ENCODE assay signal across 18 cellular contexts in genomic region chr3:38343797-38344594, GRCh38. TPM values are rescaled to one million over a fixed set of nuclear protein-coding genes. Genes with fewer than 3 reads are reported as not detected.
DNase-seq lines count a peak whose midpoint lies in the region; ATAC-seq, FAIRE-seq and TF ChIP-seq lines count a peak whose summit lies in the region.
"Had no signal": no experiment of that assay in that cellular context is flagged by ENCODE, and none has a peak within 500 bp of the region (broad histone marks: within the 10 kb centered on the region; RNA-seq: fewer than 3 reads in every experiment).

No MANE protein-coding gene starts in this region.

- TF ChIP-seq EP300 in HepG2 (IDR thresholded peaks at IDR 0.05; ENCODE audit: low read depth in 2 of 2, low read length in 2 of 2) (no peak), HepG2 (CRISPR knock-in tag; IDR thresholded peaks at IDR 0.05; ENCODE audit: borderline replicate concordance) (no peak)

- intact Hi-C loops in HepG2 (cut with micrococcal nuclease; ENCODE audit: unreplicated experiment) = no loop called here
- intact Hi-C loops in right lobe of liver (cut with DNase I) = no loop called here

- CTCF ChIA-PET in HepG2 (lab: Yijun Ruan, JAX; ENCODE audit: low intra/inter-chr PET ratio, low total read pairs) = interaction anchor here (0.9 kb wide), 1 partner anchor 135 kb away, joined by 3 read pairs; no protein-coding TSS in a partner anchor

- H3K79me2 ChIP-seq in HepG2 (ENCODE audit: insufficient read depth, low read length) = peaks cover 21% of the 10 kb centered on the region

- POLR2A ChIA-PET in HepG2 (lab: Yijun Ruan, JAX) = interaction anchor here (1.3 kb wide), 1 partner anchor 207 kb away, joined by 4 read pairs; the partner anchor contains the start of gene ACAA1

- H3K36me3 Mint-ChIP-seq in stimulated activated effector memory CD8-positive, alpha-beta T cell treated with anti-CD3 and anti-CD28 coated beads, Interleukin-12 subunit alpha, Interleukin-12 subunit beta, amount 100 ng/mL, for 72 hours = no peaks in the 10 kb centered on the region

- H3K4me3 ChIP-seq in HepG2 (replicated peaks in 1 of 3; ENCODE audit: insufficient read depth in 1 of 3, low read depth in 2 of 3, low read length in 3 of 3) = no peak overlapping the region
- no peak overlapping the region for H3K4me3 ChIP-seq in right lobe of liver
- no peak overlapping the region for H3K4me3 ChIP-seq in choroid plexus epithelial cell (ENCODE audit: low read depth, low read length)
- H3K4me3 ChIP-seq: suprapubic skin had no signal

- H3K27ac Mint-ChIP-seq in stimulated activated effector memory CD8-positive, alpha-beta T cell treated with anti-CD3 and anti-CD28 coated beads, Interleukin-12 subunit alpha, Interleukin-12 subunit beta, amount 100 ng/mL, for 72 hours = no peak overlapping the region
- H3K27ac Mint-ChIP-seq: activated T-helper 17 cell treated with anti-CD3 and anti-CD28 coated beads, Interleukin-2, amount 50 U/mL, for 72 hours had no signal

- peaks cover 20% of the 10 kb centered on the region for H3K4me1 ChIP-seq in HepG2 (ENCODE audit: insufficient read depth, low read length)
- peaks cover 0 to 17% (median 0%) of the 10 kb centered on the region in 4 donors for H3K4me1 ChIP-seq in right lobe of liver

- H3K4me1 Mint-ChIP-seq in stimulated activated effector memory CD8-positive, alpha-beta T cell treated with anti-CD3 and anti-CD28 coated beads, Interleukin-12 subunit alpha, Interleukin-12 subunit beta, amount 100 ng/mL, for 72 hours = no peaks in the 10 kb centered on the region
- H3K4me1 Mint-ChIP-seq: activated T-helper 17 cell treated with anti-CD3 and anti-CD28 coated beads, Interleukin-2, amount 50 U/mL, for 72 hours had no signal

- TF ChIP-seq POLR2A in HepG2 (IDR thresholded peaks at IDR 0.05; ENCODE audit: insufficient read depth in 1 of 2, low read depth in 2 of 2, low read length in 2 of 2) = no peak
- TF ChIP-seq POLR2A in right lobe of liver (IDR thresholded peaks at IDR 0.05) = no peak

- no peaks in the 10 kb centered on the region for H3K9me3 Mint-ChIP-seq in stimulated activated effector memory CD8-positive, alpha-beta T cell treated with anti-CD3 and anti-CD28 coated beads, Interleukin-12 subunit alpha, Interleukin-12 subunit beta, amount 100 ng/mL, for 72 hours
- H3K9me3 Mint-ChIP-seq: activated T-helper 17 cell treated with anti-CD3 and anti-CD28 coated beads, Interleukin-2, amount 50 U/mL, for 72 hours had no signal

- H3K27me3 ChIP-seq in HepG2 (ENCODE audit: control insufficient read depth in 1 of 2, insufficient read depth in 2 of 2, low read length in 2 of 2) = no peaks in the 10 kb centered on the region
- no peaks in the 10 kb centered on the region for H3K27me3 ChIP-seq in right lobe of liver
- H3K27me3 ChIP-seq: suprapubic skin had no signal

- H3K4me3 Mint-ChIP-seq in stimulated activated effector memory CD8-positive, alpha-beta T cell treated with anti-CD3 and anti-CD28 coated beads, Interleukin-12 subunit alpha, Interleukin-12 subunit beta, amount 100 ng/mL, for 72 hours = no peak overlapping the region
- H3K4me3 Mint-ChIP-seq: activated T-helper 17 cell treated with anti-CD3 and anti-CD28 coated beads, Interleukin-2, amount 50 U/mL, for 72 hours had no signal

- in situ Hi-C loops in HepG2 (cut with HindIII; ENCODE audit: extremely low pct_ligation_motif_present, low pct_unique_long_range_greater_than_20kb) = no loop called here

- no peak overlapping the region for H3K9ac ChIP-seq in HepG2 (ENCODE audit: insufficient read depth, low read depth, low read length)

- FAIRE-seq in HepG2 (lab: Jason Lieb, UNC) = no peak

- no peaks in the 10 kb centered on the region for H4K20me1 ChIP-seq in HepG2 (ENCODE audit: insufficient read depth, low read length)

- BruUV-seq in HepG2 (replicated peaks; lab: Mats Ljungman, UMichigan) = no TSS peak

- ATAC-seq in HepG2 (no peak), right lobe of liver (no peak)
- no peak for ATAC-seq in stimulated activated effector memory CD8-positive, alpha-beta T cell treated with anti-CD3 and anti-CD28 coated beads, Interleukin-12 subunit alpha, Interleukin-12 subunit beta, amount 100 ng/mL, for 72 hours
- ATAC-seq: activated T-helper 17 cell treated with anti-CD3 and anti-CD28 coated beads, Interleukin-2, amount 50 U/mL, for 72 hours; esophagus mucosa had no signal

- TF ChIP-seq RAD21 in HepG2 (CRISPR knock-in tag; IDR thresholded peaks at IDR 0.05) = no peak

- DNase-seq in HepG2 (ENCODE audit: low spot score) (no peak), right lobe of liver (no peak), NCI-H226 (peak; percentile 51), choroid plexus epithelial cell (ENCODE audit: low read depth) (peak; percentile 50), NCI-H1417 treated with DMSO at 0.1 percent for 48 hours (lab: John Stamatoyannopoulos, UW) (no peak), NCI-H1105 (lab: John Stamatoyannopoulos, UW) (no peak), LoVo (ENCODE audit: low spot score) (no peak)
- no peak for DNase-seq in stimulated activated effector memory CD8-positive, alpha-beta T cell treated with anti-CD3 and anti-CD28 coated beads, Interleukin-12 subunit alpha, Interleukin-12 subunit beta, amount 100 ng/mL, for 72 hours (ENCODE audit: low spot score in 2 of 2)
- DNase-seq: activated CD4-positive, alpha-beta T cell treated with anti-CD3 and anti-CD28 coated beads, Interleukin-2, amount 50 U/mL, for 48 hours; amygdala; DMS153; HCEC 1CT; hypothalamus; NCI-H1048 had no signal

- H2AFZ ChIP-seq in HepG2 (ENCODE audit: low read length) = no peak overlapping the region

- H3K36me3 ChIP-seq in HepG2 (replicated peaks in 1 of 2; ENCODE audit: control insufficient read depth in 1 of 2, insufficient read depth in 2 of 2, low read length in 2 of 2) (peaks cover 2 to 8% of the 10 kb centered on the region in 2 experiments; a peak in 3 of 5 replicates), right lobe of liver (peaks cover 0 to 4% (median 0%) of the 10 kb centered on the region in 4 donors)
- H3K36me3 ChIP-seq: suprapubic skin had no signal

- TF ChIP-seq CTCF in HepG2 (CRISPR knock-in tag; IDR thresholded peaks at IDR 0.05) (peak; percentile 25; the same call in 1 of the 2 replicates), right lobe of liver (IDR thresholded peaks at IDR 0.05) (peak in 2 of 4 donors; percentile 7 to 18), choroid plexus epithelial cell (conservative IDR thresholded peaks at IDR 0.05; ENCODE audit: low read depth, low read length) (peak; percentile 43)

- no peak overlapping the region for H3K4me2 ChIP-seq in HepG2 (ENCODE audit: low read depth, low read length)

- H3K27ac ChIP-seq in HepG2 (ENCODE audit: extremely low read length, insufficient read depth, low read length) (no peak overlapping the region), right lobe of liver (no peak overlapping the region)
- H3K27ac ChIP-seq: HL-60, suprapubic skin had no signal

- H3K9me3 ChIP-seq in HepG2 (ENCODE audit: low read length) (no peaks in the 10 kb centered on the region), right lobe of liver (no peaks in the 10 kb centered on the region)
- H3K9me3 ChIP-seq: suprapubic skin had no signal

- WGBS in HepG2 (ENCODE audit: low lambda C conversion rate) = 61% methylated on average over 3 of the region's 3 CpGs
- 75% methylated on average over 2 of the region's 3 CpGs for WGBS in right lobe of liver (ENCODE audit: insufficient coverage, low coverage, low lambda C conversion rate, missing lambda C conversion rate)

TF ChIP-seq in HepG2, 621 proteins besides CTCF, POLR2A, EP300 and RAD21:
- TF ChIP-seq ZNF672 (CRISPR knock-in tag; IDR thresholded peaks at IDR 0.05) = no peak
- TF ChIP-seq STAG1 (CRISPR knock-in tag; IDR thresholded peaks at IDR 0.05) = peak; percentile 24; the same call in 1 of the 2 replicates

RNA-seq across cellular contexts. Expression of gene XYLB, which starts 2.6 kb away (rescaled TPM):
- total RNA-seq in HepG2 (2016; rRNA removed; fragmentation: Illumina TruSeq; extraction: Trizol) (25.9 and 28.9 TPM in 2 replicates), right lobe of liver (10 to 100 TPM; 26.2 to 48.3 (median 36.6) TPM)
- 4.8 and 7.1 TPM in 2 replicates for total RNA-seq in HepG2 (2016; cell fraction: cytosol; rRNA removed; fragmentation: Illumina TruSeq; extraction: Trizol; ENCODE audit: low read depth)
- 24.2 and 27.1 TPM in 2 replicates for total RNA-seq in HepG2 (2016; cell fraction: insoluble cytoplasmic fraction; rRNA removed; fragmentation: Illumina TruSeq; extraction: Trizol)
- 7.2 and 8.5 TPM in 2 replicates for total RNA-seq in HepG2 (2016; cell fraction: membrane; rRNA removed; fragmentation: Illumina TruSeq; extraction: Trizol)
- 41.8 and 48.3 TPM in 2 replicates for total RNA-seq in HepG2 (2016; cell fraction: nucleus; rRNA removed; fragmentation: Illumina TruSeq; extraction: Trizol)
- 27.0 and 30.0 TPM in 2 replicates for polyA plus RNA-seq in HepG2 (2011; rRNA removed)
- 12.0 and 14.4 TPM in 2 replicates for polyA plus RNA-seq in HepG2 (2011; cell fraction: cytosol; rRNA removed)
- polyA plus RNA-seq in HepG2 (2011; cell fraction: nucleus; rRNA removed) = 50.8 and 61.5 TPM in 2 replicates
- polyA plus RNA-seq in HepG2 (2012) = 19.4 and 27.4 TPM in 2 replicates
- 3.2 and 3.5 TPM in 2 replicates for polyA plus RNA-seq in HepG2 (2016; cell fraction: cytosol; fragmentation: Illumina TruSeq; extraction: Trizol; ENCODE audit: low read depth)
- 27.4 and 32.8 TPM in 2 replicates for polyA plus RNA-seq in HepG2 (2016; cell fraction: insoluble cytoplasmic fraction; fragmentation: Illumina TruSeq; extraction: Trizol; ENCODE audit: low read depth)
- 8.6 and 8.7 TPM in 2 replicates for polyA plus RNA-seq in HepG2 (2016; cell fraction: membrane; fragmentation: Illumina TruSeq; extraction: Trizol; ENCODE audit: low read depth)
- polyA plus RNA-seq in HepG2 (2016; cell fraction: nucleus; fragmentation: Illumina TruSeq; extraction: Trizol; ENCODE audit: insufficient read depth, low read depth) = 46.3 and 54.4 TPM in 2 replicates
- polyA minus RNA-seq in HepG2 (2011; rRNA and poly(A)+ RNA removed; ENCODE audit: low replicate concordance) = 33.1 and 81.7 TPM in 2 replicates
- 16.2 and 25.9 TPM in 2 replicates for polyA minus RNA-seq in HepG2 (2011; cell fraction: cytosol; rRNA and poly(A)+ RNA removed)
- 90.9 and 100.0 TPM in 2 replicates for polyA minus RNA-seq in HepG2 (2011; cell fraction: nucleus; rRNA and poly(A)+ RNA removed)

Comparison
In these comparisons a context has a peak if more than half of its experiments do, and no peak if none do; other contexts are left out.
1. DNase-seq: peak in NCI-H226 (single experiment) and choroid plexus epithelial cell (single experiment); none in HepG2 (single experiment), right lobe of liver (0 of 3), stimulated activated effector memory CD8-positive, alpha-beta T cell treated with anti-CD3 and anti-CD28 coated beads, Interleukin-12 subunit alpha, Interleukin-12 subunit beta, amount 100 ng/mL, for 72 hours (0 of 2), NCI-H1417 treated with DMSO at 0.1 percent for 48 hours (single experiment), NCI-H1105 (single experiment) and LoVo (single experiment).